In genomic region chr12:125193798-125194562, GRCh38 we compare ENCODE assay signal across 11 cellular contexts. TPM values are rescaled to one million over a fixed set of nuclear protein-coding genes. Genes with fewer than 3 reads are reported as not detected.
DNase-seq lines count a peak whose midpoint lies in the region; ATAC-seq and TF ChIP-seq lines count a peak whose summit lies in the region.
"Had no signal": no experiment of that assay in that cellular context is flagged by ENCODE, and none has a peak within 500 bp of the region (broad histone marks: within the 10 kb centered on the region; RNA-seq: fewer than 3 reads in every experiment).

No MANE protein-coding gene starts in this region.

- no peaks in the 10 kb centered on the region for H3K9me3 ChIP-seq in PC-3 (ENCODE audit: low read length)
- H3K9me3 ChIP-seq in endodermal cell (ENCODE audit: control insufficient read depth, low read length), result no peaks in the 10 kb centered on the region
- H3K9me3 ChIP-seq: adrenal gland had no signal

- peaks cover 11% of the 10 kb centered on the region for H3K4me1 Mint-ChIP-seq in endodermal cell

- no peaks in the 10 kb centered on the region for H3K9me2 ChIP-seq in PC-3 (replicated peaks; ENCODE audit: low read length)

- H3K27ac ChIP-seq in PC-3 (ENCODE audit: low read length) (no peak overlapping the region), endodermal cell (ENCODE audit: low read depth, low read length) (peak overlapping the region; percentile 70)
- H3K27ac ChIP-seq: adrenal gland had no signal

- H3K9ac ChIP-seq in PC-3 (ENCODE audit: low read length) (no peak overlapping the region), endodermal cell (ENCODE audit: extremely low read depth, low read length, poor library complexity, severe bottlenecking) (no peak overlapping the region)

- intact Hi-C loops in PC-3 (cut with micrococcal nuclease), result no loop called here

- peaks cover 58% of the 10 kb centered on the region for H3K27me3 Mint-ChIP-seq in endodermal cell (ENCODE audit: insufficient read depth)

- H3K4me3 Mint-ChIP-seq in endodermal cell, result no peak overlapping the region
- H3K4me3 Mint-ChIP-seq: naive B cell had no signal

- H3K4me2 ChIP-seq in PC-3 (ENCODE audit: low read length), result no peak overlapping the region

- H4K20me1 ChIP-seq in PC-3 (ENCODE audit: low read length), result no peaks in the 10 kb centered on the region

- 25 to 29% methylated on average over 8 to 16 of the region's 16 CpGs for WGBS in endodermal cell (ENCODE audit: insufficient coverage in 1 of 2, insufficient read length in 1 of 2), 2 experiments

- H3K4me3 ChIP-seq in PC-3 (ENCODE audit: low read length) (no peak overlapping the region), endodermal cell (ENCODE audit: low read length) (no peak overlapping the region)
- H3K4me3 ChIP-seq: adrenal gland had no signal

- no TSS peak for BruUV-seq in PC-3 (replicated peaks; lab: Mats Ljungman, UMichigan)

- ATAC-seq in PC-3 (peak; percentile 77), HG03378 (IDR thresholded peaks at IDR 0.05; ENCODE audit: unreplicated experiment) (no peak), HG02588 (IDR thresholded peaks at IDR 0.05; ENCODE audit: unreplicated experiment) (no peak)

- no peaks in the 10 kb centered on the region for H3K9me3 Mint-ChIP-seq in endodermal cell

- H3K36me3 Mint-ChIP-seq in endodermal cell (ENCODE audit: low read depth), result peaks cover 2% of the 10 kb centered on the region
- H3K36me3 Mint-ChIP-seq: naive B cell had no signal

- no peaks in the 10 kb centered on the region for H3K36me3 ChIP-seq in PC-3 (ENCODE audit: low read depth, low read length)
- no peaks in the 10 kb centered on the region for H3K36me3 ChIP-seq in endodermal cell (ENCODE audit: control insufficient read depth, insufficient read depth, low read length)
- H3K36me3 ChIP-seq: adrenal gland had no signal

- H3K27ac Mint-ChIP-seq in endodermal cell, result no peak overlapping the region
- H3K27ac Mint-ChIP-seq: naive B cell had no signal

- no peaks in the 10 kb centered on the region for H3K79me2 ChIP-seq in PC-3 (ENCODE audit: low read length)

- POLR2A ChIA-PET in PC-3 (lab: Charles Lee; ENCODE audit: unreplicated experiment), result no interaction called here

- H2AFZ ChIP-seq in PC-3 (ENCODE audit: low read length), result no peak overlapping the region

- H3F3A ChIP-seq in PC-3 (ENCODE audit: low read length, unreplicated experiment), result no peaks in the 10 kb centered on the region

- CTCF ChIA-PET in PC-3 (lab: Charles Lee), result interaction anchor here (1.1 kb wide), 1 partner anchor 9 kb away, joined by 4 read pairs; no protein-coding TSS in a partner anchor

- TF ChIP-seq CTCF in PC-3 (conservative IDR thresholded peaks at IDR 0.05; ENCODE audit: low read depth, low read length) (no peak; the same call in 1 of the 2 replicates), endodermal cell (conservative IDR thresholded peaks at IDR 0.05) (peak; percentile 55)

- DNase-seq in NCI-H2171 treated with DMSO at 0.1 percent for 48 hours (lab: John Stamatoyannopoulos, UW) (peak; percentile 11), NCI-H2171 (lab: John Stamatoyannopoulos, UW) (no peak), PC-3 (peak; percentile 48), endodermal cell (peak; percentile 83), retina (peak; percentile 62), OCI-M1 (lab: John Stamatoyannopoulos, UW) (no peak)
- DNase-seq: adrenal gland; naive B cell; NK-92 treated with Interleukin-12 subunit alpha and Interleukin-12 subunit beta, amount 100 ng/mL, for 24 hours had no signal

- no peaks in the 10 kb centered on the region for H3K4me1 ChIP-seq in PC-3 (ENCODE audit: insufficient read depth, low read length)
- H3K4me1 ChIP-seq in endodermal cell (ENCODE audit: control insufficient read depth, insufficient read depth, low read length), result no peaks in the 10 kb centered on the region
- H3K4me1 ChIP-seq: adrenal gland had no signal

- H3K27me3 ChIP-seq in PC-3 (ENCODE audit: low read length), result peaks cover 66% of the 10 kb centered on the region
- peaks cover 54% of the 10 kb centered on the region for H3K27me3 ChIP-seq in endodermal cell (ENCODE audit: control insufficient read depth, insufficient read depth, low read length, poor library complexity, severe bottlenecking)

RNA-seq across cellular contexts. Expression of gene TMEM132B, which starts 7.8 kb away (rescaled TPM):
- total RNA-seq in PC-3 (2014; rRNA removed) (not detected in 2 replicates), endodermal cell (10 to 100 TPM; 19.5 to 47.0 TPM)
- polyA plus RNA-seq in endodermal cell (2013, experiment 1 of 2), result 12.5 TPM
- 15.5 TPM for polyA plus RNA-seq in endodermal cell (2013, experiment 2 of 2)

Comparison
In these comparisons a context has a peak if more than half of its experiments do, and no peak if none do; other contexts are left out.
1. DNase-seq: peak in NCI-H2171 treated with DMSO at 0.1 percent for 48 hours (single experiment), PC-3 (single experiment), endodermal cell (single experiment) and retina (single experiment); none in NCI-H2171 (single experiment) and OCI-M1 (single experiment).
2. RNA of gene TMEM132B, which starts 7.8 kb away (total RNA-seq): 19.5 to 47.0 TPM in endodermal cell; not detected in PC-3; every median in the first group is over 10 times any median in the second.